8 cellular contexts compared by ENCODE assay signal in genomic region chr17:56779898-56780777, GRCh38. TPM values are rescaled to one million over a fixed set of nuclear protein-coding genes. Genes with fewer than 3 reads are reported as not detected.
A peak's percentile ranks its signal among the peaks of the same experiment; 100 is the strongest.
DNase-seq lines count a peak whose midpoint lies in the region; ATAC-seq and TF ChIP-seq lines count a peak whose summit lies in the region.

No MANE protein-coding gene starts in this region.

- DNase-seq in CD14-positive monocyte (ENCODE audit: low spot score) (peak; percentile 85), NCI-H524 treated with DMSO at 0.1 percent for 48 hours (lab: John Stamatoyannopoulos, UW) (peak; percentile 15), dermis microvascular lymphatic vessel endothelial cell (ENCODE audit: low read depth in 2 of 2) (peak; percentile 43 to 80), lung microvascular endothelial cell (ENCODE audit: low read depth in 2 of 2) (peak; percentile 80 to 87)
- DNase-seq in activated CD4-positive, alpha-beta T cell treated with anti-CD3 and anti-CD28 coated beads, Interleukin-2, amount 50 U/mL, for 4 hours, result peak; percentile 75 to 77
- peak; percentile 74 to 77 (median 75) for DNase-seq in stimulated activated CD4-positive, alpha-beta T cell treated with anti-CD3 and anti-CD28 coated beads, TNF-alpha, amount 100 ng/mL, for 48 hours (ENCODE audit: low read depth in 3 of 3)

- intact Hi-C loops in CD14-positive monocyte (cut with micrococcal nuclease), result loop anchor here in 1 of 2 donors (5.0 kb wide), 1 partner anchor 188 kb away; the partner anchor contains the start of gene NOG

- peaks cover 2% of the 10 kb centered on the region in 2 donors for H3K36me3 Mint-ChIP-seq in CD14-positive monocyte

- peak; percentile 98 for TF ChIP-seq CTCF in CD14-positive monocyte (IDR thresholded peaks at IDR 0.05)

- H3K4me3 Mint-ChIP-seq in CD14-positive monocyte, result peak overlapping the region; percentile 79 to 91

- ATAC-seq in GM19351 (IDR thresholded peaks at IDR 0.05; ENCODE audit: unreplicated experiment) (peak; percentile 95), HG03457 (IDR thresholded peaks at IDR 0.05; ENCODE audit: unreplicated experiment) (peak; percentile 91)

- H3K4me1 Mint-ChIP-seq in CD14-positive monocyte, result peaks cover 33% of the 10 kb centered on the region

- H3K27ac Mint-ChIP-seq in CD14-positive monocyte, result peak overlapping the region; percentile 30 to 80 (median 70)

- peaks cover 15 to 29% (median 24%) of the 10 kb centered on the region in 3 donors for H3K27me3 Mint-ChIP-seq in CD14-positive monocyte (ENCODE audit: low read depth in 3 of 3)

- peaks cover 0 to 4% (median 0%) of the 10 kb centered on the region in 7 donors for H3K9me3 Mint-ChIP-seq in CD14-positive monocyte

RNA-seq across cellular contexts. Expression of gene C17orf67, which starts 53.6 kb away (rescaled TPM):
- under 1 TPM; 0.56 to 0.57 TPM for polyA plus RNA-seq in CD14-positive monocyte
- total RNA-seq in dermis microvascular lymphatic vessel endothelial cell, result 2.6 and 10.6 TPM in 2 replicates
- total RNA-seq in lung microvascular endothelial cell, result 3.5 and 18.1 TPM in 2 replicates

RNA-seq across cellular contexts. Expression of gene DGKE, which starts 53.8 kb away (rescaled TPM):
- polyA plus RNA-seq in CD14-positive monocyte, result 1 to 10 TPM; 1.1 to 1.5 TPM
- total RNA-seq in dermis microvascular lymphatic vessel endothelial cell (7.3 and 10.1 TPM in 2 replicates), lung microvascular endothelial cell (6.5 and 16.3 TPM in 2 replicates)

Comparison
In these comparisons a context has a peak if more than half of its experiments do, and no peak if none do; other contexts are left out.
1. Peak in every context shown above with its lines: DNase-seq and ATAC-seq.
2. DNase-seq: peak in every context shown above with its lines; median percentile 85 in CD14-positive monocyte; 84 in lung microvascular endothelial cell; 76 in activated CD4-positive, alpha-beta T cell treated with anti-CD3 and anti-CD28 coated beads, Interleukin-2, amount 50 U/mL, for 4 hours; 75 in stimulated activated CD4-positive, alpha-beta T cell treated with anti-CD3 and anti-CD28 coated beads, TNF-alpha, amount 100 ng/mL, for 48 hours; 62 in dermis microvascular lymphatic vessel endothelial cell; 15 in NCI-H524 treated with DMSO at 0.1 percent for 48 hours.